10 cellular contexts compared by ENCODE assay signal in the genomic region with DNA sequence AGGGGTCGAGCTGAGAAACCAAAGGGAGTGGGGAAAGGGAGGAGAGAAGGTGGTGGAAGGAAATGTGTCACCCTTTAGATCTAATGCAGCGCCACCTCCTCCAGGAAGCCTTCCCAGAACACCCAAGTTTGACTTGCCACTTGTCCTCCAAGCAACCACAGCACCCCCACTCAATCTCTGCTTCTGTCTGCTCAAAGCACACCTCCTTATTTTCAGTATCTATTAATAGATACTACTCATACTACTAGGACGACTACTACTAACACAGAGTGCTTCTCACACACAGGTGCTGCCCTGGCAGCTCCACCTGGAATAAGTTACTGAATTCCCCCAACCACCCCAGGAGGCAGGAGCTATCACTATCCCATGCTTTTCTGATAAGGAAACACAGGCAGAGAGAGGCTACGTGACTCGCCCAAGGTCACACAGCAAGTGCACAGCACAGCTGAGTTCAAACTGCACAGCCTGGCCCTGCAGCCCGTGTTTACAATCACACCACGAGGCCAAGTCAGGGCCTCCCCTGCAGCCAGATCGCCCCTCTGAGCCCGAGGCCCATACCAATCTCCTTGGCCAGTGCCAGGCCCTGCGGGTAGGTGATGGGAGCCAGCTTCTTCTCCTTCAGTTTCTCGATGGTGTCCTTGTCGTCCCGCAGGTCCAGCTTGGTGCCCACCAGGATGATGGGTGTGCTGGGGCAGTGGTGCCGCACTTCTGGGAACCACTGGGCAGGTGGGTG. TPM values are rescaled to one million over a fixed set of nuclear protein-coding genes. Genes with fewer than 3 reads are reported as not detected.
DNase-seq lines count a peak whose midpoint lies in the region; ATAC-seq and TF ChIP-seq lines count a peak whose summit lies in the region.
"Had no signal": no experiment of that assay in that cellular context is flagged by ENCODE, and none has a peak within 500 bp of the region (broad histone marks: within the 10 kb centered on the region; RNA-seq: fewer than 3 reads in every experiment).

No MANE protein-coding gene starts in this region.

- H3K27ac ChIP-seq in CD8-positive, alpha-beta memory T cell (ENCODE audit: low read depth, low read length), result peak overlapping the region; percentile 36
- H3K27ac ChIP-seq in tibial nerve, result peak overlapping the region in 1 of 4 donors; percentile 82
- H3K27ac ChIP-seq: parathyroid adenoma had no signal

- H3K4me1 ChIP-seq in CD8-positive, alpha-beta memory T cell (ENCODE audit: insufficient read depth, low read length), result peaks cover 94% of the 10 kb centered on the region
- peaks cover 0 to 38% (median 5%) of the 10 kb centered on the region in 4 donors for H3K4me1 ChIP-seq in tibial nerve
- H3K4me1 ChIP-seq: parathyroid adenoma had no signal

- no peaks in the 10 kb centered on the region for H3K27me3 Mint-ChIP-seq in CD8-positive, alpha-beta memory T cell
- H3K27me3 Mint-ChIP-seq in activated CD8-positive, alpha-beta T cell treated with anti-CD3 and anti-CD28 coated beads for 36 hours, result no peaks in the 10 kb centered on the region
- peaks cover 19% of the 10 kb centered on the region for H3K27me3 Mint-ChIP-seq in nephron progenitor cell (ENCODE audit: low read depth, poor library complexity)

- H3K4me1 Mint-ChIP-seq in CD8-positive, alpha-beta memory T cell, result peaks cover 86 to 92% (median 92%) of the 10 kb centered on the region in 3 donors
- peaks cover 85% of the 10 kb centered on the region for H3K4me1 Mint-ChIP-seq in activated CD8-positive, alpha-beta T cell treated with anti-CD3 and anti-CD28 coated beads for 36 hours (ENCODE audit: low read depth)
- H3K4me1 Mint-ChIP-seq in nephron progenitor cell, result peaks cover 29% of the 10 kb centered on the region

- H3K9me3 ChIP-seq in CD8-positive, alpha-beta memory T cell (ENCODE audit: low read length), result no peaks in the 10 kb centered on the region
- H3K9me3 ChIP-seq in tibial nerve, result no peaks in the 10 kb centered on the region

- intact Hi-C loops in activated CD8-positive, alpha-beta T cell treated with anti-CD3 and anti-CD28 coated beads for 36 hours (cut with micrococcal nuclease), result no loop called here

- CTCF ChIA-PET in CD8-positive, alpha-beta memory T cell (lab: Charles Lee), result interaction anchor here (0.7 to 6.9 kb wide), 12 partner anchors 11 to 361 kb away, joined by 3 to 105 read pairs (median 6); a partner anchor contains a TSS
- CTCF ChIA-PET in activated CD8-positive, alpha-beta T cell treated with anti-CD3 and anti-CD28 coated beads for 36 hours (lab: Charles Lee), result interaction anchor here (1.0 to 5.0 kb wide), 8 partner anchors 13 to 336 kb away, joined by 3 to 40 read pairs (median 8); a partner anchor contains a TSS

- no peak for TF ChIP-seq CTCF in activated CD8-positive, alpha-beta T cell treated with anti-CD3 and anti-CD28 coated beads for 36 hours (IDR thresholded peaks at IDR 0.05)
- no peak for TF ChIP-seq CTCF in nephron progenitor cell (IDR thresholded peaks at IDR 0.05)
- no peak for TF ChIP-seq CTCF in tibial nerve (IDR thresholded peaks at IDR 0.05)

- no peaks in the 10 kb centered on the region for H3K9me3 Mint-ChIP-seq in CD8-positive, alpha-beta memory T cell
- no peaks in the 10 kb centered on the region for H3K9me3 Mint-ChIP-seq in activated CD8-positive, alpha-beta T cell treated with anti-CD3 and anti-CD28 coated beads for 36 hours
- H3K9me3 Mint-ChIP-seq in nephron progenitor cell, result no peaks in the 10 kb centered on the region

- POLR2A ChIA-PET in CD8-positive, alpha-beta memory T cell (lab: Charles Lee), result interaction anchor here (1.2 to 6.6 kb wide), 6 partner anchors 8 to 256 kb away, joined by 3 to 115 read pairs (median 10); a partner anchor contains a TSS
- POLR2A ChIA-PET in activated CD8-positive, alpha-beta T cell treated with anti-CD3 and anti-CD28 coated beads for 36 hours (lab: Charles Lee), result interaction anchor here (0.8 to 7.6 kb wide), 13 partner anchors 8 to 110 kb away, joined by 3 to 209 read pairs (median 9); a partner anchor contains a TSS

- peak; percentile 46 to 77 (median 61) for DNase-seq in CD8-positive, alpha-beta memory T cell
- peak; percentile 99 for DNase-seq in activated CD8-positive, alpha-beta T cell treated with anti-CD3 and anti-CD28 coated beads for 36 hours
- DNase-seq in nephron progenitor cell (peak; percentile 1), NCI-H2081 treated with DMSO at 0.1 percent for 48 hours (lab: John Stamatoyannopoulos, UW) (no peak), tibial nerve (ENCODE audit: low spot score in 2 of 2) (no peak), NCI-H526 treated with DMSO at 0.1 percent for 48 hours (lab: John Stamatoyannopoulos, UW) (no peak)

- peak; percentile 46 for ATAC-seq in HG02970 (IDR thresholded peaks at IDR 0.05; ENCODE audit: low FRiP score, unreplicated experiment)
- ATAC-seq in activated CD8-positive, alpha-beta T cell treated with anti-CD3 and anti-CD28 coated beads for 36 hours, result peak; percentile 38
- ATAC-seq in HG02973 (IDR thresholded peaks at IDR 0.05; ENCODE audit: unreplicated experiment), result no peak

- H3K36me3 ChIP-seq in CD8-positive, alpha-beta memory T cell (ENCODE audit: insufficient read depth, low read length), result peaks cover 69% of the 10 kb centered on the region
- no peaks in the 10 kb centered on the region for H3K36me3 ChIP-seq in tibial nerve

- 74 to 83% methylated on average over 14 of the region's 14 CpGs for WGBS in tibial nerve, 2 donors

- H3K4me3 Mint-ChIP-seq in CD8-positive, alpha-beta memory T cell, result peak overlapping the region; percentile 71 to 89 (median 85)
- H3K4me3 Mint-ChIP-seq in activated CD8-positive, alpha-beta T cell treated with anti-CD3 and anti-CD28 coated beads for 36 hours, result peak overlapping the region; percentile 76
- H3K4me3 Mint-ChIP-seq in nephron progenitor cell, result no peak overlapping the region

- H3K4me3 ChIP-seq in CD8-positive, alpha-beta memory T cell (ENCODE audit: low read length), result peak overlapping the region; percentile 50
- no peak overlapping the region for H3K4me3 ChIP-seq in tibial nerve

- no peak for TF ChIP-seq POLR2A in tibial nerve (IDR thresholded peaks at IDR 0.05)

- H3K36me3 Mint-ChIP-seq in CD8-positive, alpha-beta memory T cell, result peaks cover 9 to 77% (median 14%) of the 10 kb centered on the region in 3 donors
- H3K36me3 Mint-ChIP-seq in activated CD8-positive, alpha-beta T cell treated with anti-CD3 and anti-CD28 coated beads for 36 hours (ENCODE audit: low read depth), result peaks cover 90% of the 10 kb centered on the region
- H3K36me3 Mint-ChIP-seq in nephron progenitor cell (ENCODE audit: low read depth), result no peaks in the 10 kb centered on the region

- H3K27ac Mint-ChIP-seq in CD8-positive, alpha-beta memory T cell, result peak overlapping the region; percentile 98 to 100 (median 99)
- peak overlapping the region; percentile 98 for H3K27ac Mint-ChIP-seq in activated CD8-positive, alpha-beta T cell treated with anti-CD3 and anti-CD28 coated beads for 36 hours
- no peak overlapping the region for H3K27ac Mint-ChIP-seq in nephron progenitor cell

- no peak for TF ChIP-seq EP300 in tibial nerve (IDR thresholded peaks at IDR 0.05)

- no peaks in the 10 kb centered on the region for H3K27me3 ChIP-seq in CD8-positive, alpha-beta memory T cell (ENCODE audit: insufficient read depth, low read length, poor library complexity, severe bottlenecking)
- peaks cover 0 to 48% of the 10 kb centered on the region in 2 donors for H3K27me3 ChIP-seq in tibial nerve

RNA-seq across cellular contexts. Expression of a gene that starts 13.2 kb away (rescaled TPM):
- 100 to 1,000 TPM; 433 to 452 TPM for total RNA-seq in CD8-positive, alpha-beta memory T cell
- polyA plus RNA-seq in CD8-positive, alpha-beta memory T cell, result 1,206 TPM
- total RNA-seq in activated CD8-positive, alpha-beta T cell treated with anti-CD3 and anti-CD28 coated beads for 36 hours, result 100 to 1,000 TPM; 699 to 717 TPM
- 10 to 100 TPM in 1 of 4 donors, 1 to 10 TPM in 3; 6.3 to 18.6 (median 7.8) TPM for total RNA-seq in tibial nerve

RNA-seq across cellular contexts. Expression of a gene that starts 18.6 kb away (rescaled TPM):
- under 1 TPM; 0.24 to 0.62 TPM for total RNA-seq in CD8-positive, alpha-beta memory T cell
- polyA plus RNA-seq in CD8-positive, alpha-beta memory T cell, result 0.59 TPM
- total RNA-seq in activated CD8-positive, alpha-beta T cell treated with anti-CD3 and anti-CD28 coated beads for 36 hours, result 1 to 10 TPM; 7.9 to 8.5 TPM
- not detected for total RNA-seq in tibial nerve
- total RNA-seq: LHCN-M2 had no signal

RNA-seq across cellular contexts. Expression of a gene that starts 42.8 kb away (rescaled TPM):
- total RNA-seq in CD8-positive, alpha-beta memory T cell, result 1 to 10 TPM; 3.6 to 4.3 TPM
- 1.8 TPM for polyA plus RNA-seq in CD8-positive, alpha-beta memory T cell
- 1 to 10 TPM; 6.4 TPM for total RNA-seq in activated CD8-positive, alpha-beta T cell treated with anti-CD3 and anti-CD28 coated beads for 36 hours
- total RNA-seq in tibial nerve, result 1 to 10 TPM; 2.6 to 3.9 (median 3.4) TPM

RNA-seq across cellular contexts. Expression of a gene that starts 51.5 kb away (rescaled TPM):
- 10 to 100 TPM; 23.1 to 24.7 TPM for total RNA-seq in CD8-positive, alpha-beta memory T cell
- polyA plus RNA-seq in CD8-positive, alpha-beta memory T cell, result 80.2 TPM
- 10 to 100 TPM; 33.2 to 33.4 TPM for total RNA-seq in activated CD8-positive, alpha-beta T cell treated with anti-CD3 and anti-CD28 coated beads for 36 hours
- total RNA-seq in tibial nerve, result 10 to 100 TPM in 3 of 4 donors, 1 to 10 TPM in 1; 7.7 to 27.3 (median 19.0) TPM
- total RNA-seq: LHCN-M2 had no signal

Comparison
In these comparisons a context has a peak if more than half of its experiments do, and no peak if none do; other contexts are left out.
1. DNase-seq: peak in CD8-positive, alpha-beta memory T cell (5 of 5), activated CD8-positive, alpha-beta T cell treated with anti-CD3 and anti-CD28 coated beads for 36 hours (single experiment) and nephron progenitor cell (single experiment); none in NCI-H2081 treated with DMSO at 0.1 percent for 48 hours (single experiment), tibial nerve (0 of 2) and NCI-H526 treated with DMSO at 0.1 percent for 48 hours (single experiment).
2. RNA of a gene that starts 13.2 kb away (total RNA-seq): 699 to 717 TPM in activated CD8-positive, alpha-beta T cell treated with anti-CD3 and anti-CD28 coated beads for 36 hours and 433 to 452 TPM in CD8-positive, alpha-beta memory T cell; 6.3 to 18.6 TPM in tibial nerve; every median in the first group is over 10 times any median in the second.
3. RNA of a gene that starts 18.6 kb away (total RNA-seq): 7.9 to 8.5 TPM in activated CD8-positive, alpha-beta T cell treated with anti-CD3 and anti-CD28 coated beads for 36 hours; 0.24 to 0.62 TPM in CD8-positive, alpha-beta memory T cell and not detected in tibial nerve; every median in the first group is over 4 times any median in the second.